16 cellular contexts compared by ENCODE assay signal in the genomic region with DNA sequence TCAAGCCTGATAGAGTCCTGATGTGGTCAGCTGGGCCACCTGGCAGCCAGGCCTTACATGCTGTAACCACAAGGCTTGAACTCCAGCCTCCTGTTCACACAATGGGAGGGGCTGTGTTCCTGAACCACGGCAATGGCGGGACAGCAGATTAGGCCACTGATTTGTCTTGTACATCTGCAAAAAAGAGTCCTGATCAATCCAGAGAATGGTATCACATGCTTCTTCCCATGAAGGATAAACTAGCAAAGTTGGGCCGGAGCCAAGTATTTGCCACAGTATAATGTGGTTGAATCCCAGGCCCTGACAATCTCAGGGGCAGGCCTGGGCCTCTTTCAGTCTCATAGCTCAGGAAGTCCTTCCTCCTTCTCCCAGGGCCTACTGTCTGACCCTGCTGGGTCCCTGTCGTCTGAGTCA.
A peak's percentile ranks its signal among the peaks of the same experiment; 100 is the strongest.
DNase-seq lines count a peak whose midpoint lies in the region; ATAC-seq, FAIRE-seq and TF ChIP-seq lines count a peak whose summit lies in the region.
"Had no signal": no experiment of that assay in that cellular context is flagged by ENCODE, and none has a peak within 500 bp of the region (broad histone marks: within the 10 kb centered on the region; RNA-seq: fewer than 3 reads in every experiment).

No MANE protein-coding gene starts in this region.

- no peaks in the 10 kb centered on the region for H3K4me1 Mint-ChIP-seq in GM23338

- peaks cover 0 to 2% of the 10 kb centered on the region in 2 donors for H3K9me3 ChIP-seq in neuronal stem cell (replicated peaks in 1 of 2; ENCODE audit: control insufficient read depth in 2 of 2, insufficient read depth in 1 of 2, low read depth in 1 of 2, low read length in 2 of 2)
- H3K9me3 ChIP-seq: gastrocnemius medialis, Peyer's patch had no signal

- DNase-seq in GM23338 (ENCODE audit: low spot score) (no peak), NCI-H69 (lab: John Stamatoyannopoulos, UW) (peak; percentile 9), bronchial epithelial cell (ENCODE audit: low read depth) (peak; percentile 27), neuronal stem cell (ENCODE audit: low spot score) (no peak), midbrain (lab: John Stamatoyannopoulos, UW) (no peak), NCI-H1694 treated with DMSO at 0.1 percent for 48 hours (lab: John Stamatoyannopoulos, UW) (no peak)
- DNase-seq: activated T-cell treated with anti-CD3 and anti-CD28 coated beads, Interleukin-2, amount 50 U/mL, for 72 hours; central memory CD4-positive, alpha-beta T cell; COR-L47; gastrocnemius medialis; NCI-H1930; Peyer's patch; retina had no signal

- no peaks in the 10 kb centered on the region for H3K9me2 ChIP-seq in GM23338 (ENCODE audit: insufficient read depth)

- H3K4me1 ChIP-seq in GM23338 (ENCODE audit: insufficient read depth), result no peaks in the 10 kb centered on the region
- H3K4me1 ChIP-seq in neuronal stem cell (ENCODE audit: control insufficient read depth in 2 of 2, insufficient read depth in 1 of 2, low read depth in 1 of 2, low read length in 2 of 2), result peaks cover 0 to 2% of the 10 kb centered on the region in 2 donors
- H3K4me1 ChIP-seq: gastrocnemius medialis, Peyer's patch had no signal

- H3K27me3 ChIP-seq in GM23338 (ENCODE audit: insufficient read depth) (no peaks in the 10 kb centered on the region), bronchial epithelial cell (ENCODE audit: control insufficient read depth, insufficient read depth, low read length) (no peaks in the 10 kb centered on the region), neuronal stem cell (ENCODE audit: control insufficient read depth in 3 of 3, insufficient read depth in 3 of 3, low read depth in 1 of 3, low read length in 3 of 3) (no peaks in the 10 kb centered on the region)
- H3K27me3 ChIP-seq: gastrocnemius medialis, Peyer's patch had no signal

- H3K9me3 Mint-ChIP-seq in GM23338, result peaks cover 2% of the 10 kb centered on the region; the same call in 2 of the 3 replicates
- H3K9me3 Mint-ChIP-seq: activated T-cell treated with anti-CD3 and anti-CD28 coated beads, Interleukin-2, amount 50 U/mL, for 72 hours had no signal

- H3K36me3 Mint-ChIP-seq in GM23338 (ENCODE audit: low read depth), result no peaks in the 10 kb centered on the region

- no peak overlapping the region for H2BK120ac ChIP-seq in neuronal stem cell (ENCODE audit: low read depth, low read length)

- no peak overlapping the region for H4K91ac ChIP-seq in neuronal stem cell (ENCODE audit: low read depth, low read length, poor library complexity)

- H2AK5ac ChIP-seq in neuronal stem cell (ENCODE audit: low read depth, low read length), result no peak overlapping the region

- no peaks in the 10 kb centered on the region for H3K27me3 Mint-ChIP-seq in GM23338 (ENCODE audit: insufficient read depth, low read depth, poor library complexity)

- H3F3A ChIP-seq in GM23338 (replicated peaks; ENCODE audit: low read depth), result no peaks in the 10 kb centered on the region

- H3K4me2 ChIP-seq in GM23338 (no peak overlapping the region), neuronal stem cell (ENCODE audit: insufficient read depth, low read length, poor library complexity, severe bottlenecking) (no peak overlapping the region)

- no peak overlapping the region for H2BK5ac ChIP-seq in neuronal stem cell (ENCODE audit: low read length)

- peak overlapping the region; percentile 53 for H4K8ac ChIP-seq in neuronal stem cell (ENCODE audit: low read depth, low read length)

- no peak overlapping the region for H3K18ac ChIP-seq in neuronal stem cell (ENCODE audit: low read length)

- no peak overlapping the region for H2BK12ac ChIP-seq in neuronal stem cell (ENCODE audit: low read length)

- H3K23ac ChIP-seq in neuronal stem cell (ENCODE audit: low read depth, low read length, poor library complexity), result no peak overlapping the region

- no peak overlapping the region for H3K4me3 Mint-ChIP-seq in GM23338
- H3K4me3 Mint-ChIP-seq: activated T-cell treated with anti-CD3 and anti-CD28 coated beads, Interleukin-2, amount 50 U/mL, for 72 hours had no signal

- no CpG with 5 or more reads among the region's 4 CpGs for WGBS in neuronal stem cell (ENCODE audit: extremely low coverage in 2 of 2, insufficient read length in 2 of 2, insufficient replicate concordance in 1 of 2), 2 donors

- no peak overlapping the region for H3K27ac ChIP-seq in GM23338 (ENCODE audit: low read depth)
- no peak overlapping the region for H3K27ac ChIP-seq in neuronal stem cell (replicated peaks; ENCODE audit: low read length)
- H3K27ac ChIP-seq: gastrocnemius medialis, Peyer's patch had no signal

- no peak for FAIRE-seq in bronchial epithelial cell (lab: Jason Lieb, UNC)
- FAIRE-seq: GM12891 had no signal

- no peak overlapping the region for H3K4me3 ChIP-seq in GM23338
- no peak overlapping the region for H3K4me3 ChIP-seq in bronchial epithelial cell (ENCODE audit: low read depth, low read length)
- H3K4me3 ChIP-seq in neuronal stem cell (ENCODE audit: low read length in 2 of 2), result no peak overlapping the region
- H3K4me3 ChIP-seq: gastrocnemius medialis, Peyer's patch had no signal

- H3K79me1 ChIP-seq in neuronal stem cell (ENCODE audit: low read depth, low read length), result no peaks in the 10 kb centered on the region

- H2AFZ ChIP-seq in GM23338 (peak overlapping the region; percentile 74; the same call in 1 of the 2 replicates), neuronal stem cell (ENCODE audit: low read length) (peak overlapping the region; percentile 80)

- H4K20me1 ChIP-seq in GM23338 (replicated peaks; ENCODE audit: insufficient read depth), result no peaks in the 10 kb centered on the region

- H3K36me3 ChIP-seq in GM23338 (ENCODE audit: insufficient read depth) (no peaks in the 10 kb centered on the region), bronchial epithelial cell (ENCODE audit: control insufficient read depth, insufficient read depth, low read length) (no peaks in the 10 kb centered on the region), neuronal stem cell (replicated peaks in 1 of 2; ENCODE audit: control insufficient read depth in 2 of 2, insufficient read depth in 2 of 2, low read length in 2 of 2) (no peaks in the 10 kb centered on the region)
- H3K36me3 ChIP-seq: gastrocnemius medialis, Peyer's patch had no signal

- no peak overlapping the region for H3K14ac ChIP-seq in neuronal stem cell (ENCODE audit: low read length)

- H3K9ac ChIP-seq in neuronal stem cell (ENCODE audit: low read depth, low read length, poor library complexity), result no peak overlapping the region

- H3K79me2 ChIP-seq in GM23338 (replicated peaks; ENCODE audit: insufficient read depth), result no peaks in the 10 kb centered on the region

- H2BK15ac ChIP-seq in neuronal stem cell (ENCODE audit: low read length), result no peak overlapping the region

- TF ChIP-seq CTCF in GM23338 (conservative IDR thresholded peaks at IDR 0.05; ENCODE audit: low read depth in 2 of 2), result no peak
- TF ChIP-seq CTCF in bronchial epithelial cell (IDR thresholded peaks at IDR 0.05; ENCODE audit: insufficient read depth, low read length, severe bottlenecking), result no peak

- H3K4ac ChIP-seq in neuronal stem cell (ENCODE audit: low read length), result no peak overlapping the region

- peak; percentile 55; the same call in 2 of the 3 replicates for ATAC-seq in GM23338
- no peak for ATAC-seq in GM19397 (IDR thresholded peaks at IDR 0.05; ENCODE audit: unreplicated experiment)
- ATAC-seq in HG02884 (IDR thresholded peaks at IDR 0.05; ENCODE audit: unreplicated experiment), result no peak
- ATAC-seq: activated T-cell treated with anti-CD3 and anti-CD28 coated beads, Interleukin-2, amount 50 U/mL, for 72 hours; gastrocnemius medialis had no signal

- peak overlapping the region; percentile 19; the same call in 1 of the 2 replicates for H3K27ac Mint-ChIP-seq in GM23338
- H3K27ac Mint-ChIP-seq: activated T-cell treated with anti-CD3 and anti-CD28 coated beads, Interleukin-2, amount 50 U/mL, for 72 hours had no signal

TF ChIP-seq in GM23338, 12 proteins besides CTCF, POLR2A, EP300 and RAD21 (continues in another document):
- TF ChIP-seq NANOG (IDR thresholded peaks at IDR 0.05; ENCODE audit: borderline replicate concordance) (no peak), ETS1 (IDR thresholded peaks at IDR 0.05) (no peak), STAT1 (IDR thresholded peaks at IDR 0.05; ENCODE audit: unreplicated experiment) (no peak), POLR2AphosphoS5 (IDR thresholded peaks at IDR 0.05; ENCODE audit: low read depth) (no peak), EZH2 (IDR thresholded peaks at IDR 0.05; ENCODE audit: low read depth, unreplicated experiment) (no peak), CREB1 (CRISPR knock-in tag; IDR thresholded peaks at IDR 0.05; ENCODE audit: low read depth) (no peak)
- TF ChIP-seq, protein P1, sequence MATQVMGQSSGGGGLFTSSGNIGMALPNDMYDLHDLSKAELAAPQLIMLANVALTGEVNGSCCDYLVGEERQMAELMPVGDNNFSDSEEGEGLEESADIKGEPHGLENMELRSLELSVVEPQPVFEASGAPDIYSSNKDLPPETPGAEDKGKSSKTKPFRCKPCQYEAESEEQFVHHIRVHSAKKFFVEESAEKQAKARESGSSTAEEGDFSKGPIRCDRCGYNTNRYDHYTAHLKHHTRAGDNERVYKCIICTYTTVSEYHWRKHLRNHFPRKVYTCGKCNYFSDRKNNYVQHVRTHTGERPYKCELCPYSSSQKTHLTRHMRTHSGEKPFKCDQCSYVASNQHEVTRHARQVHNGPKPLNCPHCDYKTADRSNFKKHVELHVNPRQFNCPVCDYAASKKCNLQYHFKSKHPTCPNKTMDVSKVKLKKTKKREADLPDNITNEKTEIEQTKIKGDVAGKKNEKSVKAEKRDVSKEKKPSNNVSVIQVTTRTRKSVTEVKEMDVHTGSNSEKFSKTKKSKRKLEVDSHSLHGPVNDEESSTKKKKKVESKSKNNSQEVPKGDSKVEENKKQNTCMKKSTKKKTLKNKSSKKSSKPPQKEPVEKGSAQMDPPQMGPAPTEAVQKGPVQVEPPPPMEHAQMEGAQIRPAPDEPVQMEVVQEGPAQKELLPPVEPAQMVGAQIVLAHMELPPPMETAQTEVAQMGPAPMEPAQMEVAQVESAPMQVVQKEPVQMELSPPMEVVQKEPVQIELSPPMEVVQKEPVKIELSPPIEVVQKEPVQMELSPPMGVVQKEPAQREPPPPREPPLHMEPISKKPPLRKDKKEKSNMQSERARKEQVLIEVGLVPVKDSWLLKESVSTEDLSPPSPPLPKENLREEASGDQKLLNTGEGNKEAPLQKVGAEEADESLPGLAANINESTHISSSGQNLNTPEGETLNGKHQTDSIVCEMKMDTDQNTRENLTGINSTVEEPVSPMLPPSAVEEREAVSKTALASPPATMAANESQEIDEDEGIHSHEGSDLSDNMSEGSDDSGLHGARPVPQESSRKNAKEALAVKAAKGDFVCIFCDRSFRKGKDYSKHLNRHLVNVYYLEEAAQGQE (IDR thresholded peaks at IDR 0.05; ENCODE audit: unreplicated experiment), result no peak

Comparison
In these comparisons a context has a peak if more than half of its experiments do, and no peak if none do; other contexts are left out.
1. DNase-seq: peak in NCI-H69 (single experiment) and bronchial epithelial cell (single experiment); none in GM23338 (single experiment), neuronal stem cell (single experiment), midbrain (single experiment) and NCI-H1694 treated with DMSO at 0.1 percent for 48 hours (single experiment).